Comparison of ENCODE assay signal across 9 cellular contexts in genomic region chr5:86979801-86980510, GRCh38.
A peak's percentile ranks its signal among the peaks of the same experiment; 100 is the strongest.
DNase-seq lines count a peak whose midpoint lies in the region; ATAC-seq, FAIRE-seq and TF ChIP-seq lines count a peak whose summit lies in the region.
"Had no signal": no experiment of that assay in that cellular context is flagged by ENCODE, and none has a peak within 500 bp of the region (broad histone marks: within the 10 kb centered on the region; RNA-seq: fewer than 3 reads in every experiment).

No MANE protein-coding gene starts in this region.

- FAIRE-seq in astrocyte (lab: Jason Lieb, UNC): peak; percentile 84
- FAIRE-seq: TTC549 had no signal

- H3K4me3 ChIP-seq in astrocyte (ENCODE audit: insufficient read depth, low read depth, low read length): no peak overlapping the region

- H3K4me3 Mint-ChIP-seq in Calu3 (ENCODE audit: low read depth, unreplicated experiment): peak overlapping the region; percentile 62
- no peak overlapping the region for H3K4me3 Mint-ChIP-seq in astrocyte (ENCODE audit: unreplicated experiment)
- H3K4me3 Mint-ChIP-seq in activated naive CD4-positive, alpha-beta T cell treated with anti-CD3 and anti-CD28 coated beads for 36 hours: no peak overlapping the region

- H3K9me3 Mint-ChIP-seq in Calu3 (ENCODE audit: low read depth, unreplicated experiment): no peaks in the 10 kb centered on the region
- peaks cover 1% of the 10 kb centered on the region for H3K9me3 Mint-ChIP-seq in astrocyte (ENCODE audit: unreplicated experiment)
- H3K9me3 Mint-ChIP-seq in activated naive CD4-positive, alpha-beta T cell treated with anti-CD3 and anti-CD28 coated beads for 36 hours: no peaks in the 10 kb centered on the region

- BruUV-seq in Calu3 (replicated peaks; lab: Mats Ljungman, UMichigan): no TSS peak

- TF ChIP-seq CTCF in Calu3 (IDR thresholded peaks at IDR 0.05; ENCODE audit: unreplicated experiment): no peak
- TF ChIP-seq CTCF in astrocyte (IDR thresholded peaks at IDR 0.05; ENCODE audit: insufficient read depth, low read depth, low read length): no peak

- peak; percentile 39 for DNase-seq in Calu3
- DNase-seq in astrocyte (ENCODE audit: low read depth): peak; percentile 77
- DNase-seq in lung microvascular endothelial cell (ENCODE audit: low read depth in 2 of 2): peak; percentile 71 to 82
- no peak for DNase-seq in NCI-H2029 (lab: John Stamatoyannopoulos, UW)
- DNase-seq in GOT3 (lab: John Stamatoyannopoulos, UW): no peak
- no peak for DNase-seq in DMS114 treated with DMSO at 0.1 percent for 48 hours (lab: John Stamatoyannopoulos, UW; ENCODE audit: unreplicated experiment)
- DNase-seq in activated naive CD4-positive, alpha-beta T cell treated with anti-CD3 and anti-CD28 coated beads for 36 hours: no peak

- CTCF ChIA-PET in Calu3 (lab: Charles Lee): interaction anchor here (0.8 to 1.6 kb wide), 3 partner anchors 9 to 477 kb away, joined by 3 to 4 read pairs (median 4); no protein-coding TSS in a partner anchor
- CTCF ChIA-PET in activated naive CD4-positive, alpha-beta T cell treated with anti-CD3 and anti-CD28 coated beads for 36 hours (lab: Charles Lee): no interaction called here

- H3K27ac Mint-ChIP-seq in Calu3 (ENCODE audit: unreplicated experiment) (peak overlapping the region; percentile 86), astrocyte (ENCODE audit: unreplicated experiment) (peak overlapping the region; percentile 72)
- H3K27ac Mint-ChIP-seq in activated naive CD4-positive, alpha-beta T cell treated with anti-CD3 and anti-CD28 coated beads for 36 hours: no peak overlapping the region

- H3K4me1 ChIP-seq in astrocyte (ENCODE audit: insufficient read depth, low read length): no peaks in the 10 kb centered on the region

- H3K27me3 ChIP-seq in astrocyte (ENCODE audit: insufficient read depth, low read length): no peaks in the 10 kb centered on the region

- no peaks in the 10 kb centered on the region for H3K36me3 ChIP-seq in astrocyte (ENCODE audit: insufficient read depth, low read length)

- peak overlapping the region; percentile 11 for H2AFZ ChIP-seq in astrocyte (ENCODE audit: low read depth, low read length)

- H3K79me2 ChIP-seq in astrocyte (ENCODE audit: insufficient read depth, low read length): no peaks in the 10 kb centered on the region

- peak overlapping the region; percentile 27 for H3K4me2 ChIP-seq in astrocyte (ENCODE audit: low read length)

- ATAC-seq in HG03442 (IDR thresholded peaks at IDR 0.05; ENCODE audit: unreplicated experiment): peak; percentile 80

- H3K4me1 Mint-ChIP-seq in Calu3 (ENCODE audit: low read depth, unreplicated experiment): peaks cover 61% of the 10 kb centered on the region
- H3K4me1 Mint-ChIP-seq in astrocyte (ENCODE audit: low read depth, unreplicated experiment): peaks cover 16% of the 10 kb centered on the region
- H3K4me1 Mint-ChIP-seq in activated naive CD4-positive, alpha-beta T cell treated with anti-CD3 and anti-CD28 coated beads for 36 hours (ENCODE audit: low read depth): no peaks in the 10 kb centered on the region

- H3K27ac ChIP-seq in astrocyte (ENCODE audit: low read depth, low read length): no peak overlapping the region

- peaks cover 8% of the 10 kb centered on the region for H3K36me3 Mint-ChIP-seq in Calu3 (ENCODE audit: insufficient read depth, unreplicated experiment)
- H3K36me3 Mint-ChIP-seq in astrocyte (ENCODE audit: low read depth, unreplicated experiment): no peaks in the 10 kb centered on the region
- H3K36me3 Mint-ChIP-seq in activated naive CD4-positive, alpha-beta T cell treated with anti-CD3 and anti-CD28 coated beads for 36 hours (ENCODE audit: low read depth): no peaks in the 10 kb centered on the region

- no peak overlapping the region for H3K9ac ChIP-seq in astrocyte (ENCODE audit: low read length)

- H4K20me1 ChIP-seq in astrocyte (ENCODE audit: insufficient read depth, low read length): no peaks in the 10 kb centered on the region

- intact Hi-C loops in Calu3 (cut with micrococcal nuclease; ENCODE audit: unreplicated experiment): no loop called here
- intact Hi-C loops in activated naive CD4-positive, alpha-beta T cell treated with anti-CD3 and anti-CD28 coated beads for 36 hours (cut with micrococcal nuclease): no loop called here

- H3K27me3 Mint-ChIP-seq in Calu3 (ENCODE audit: unreplicated experiment) (no peaks in the 10 kb centered on the region), astrocyte (ENCODE audit: low read depth, unreplicated experiment) (no peaks in the 10 kb centered on the region)
- peaks cover 6% of the 10 kb centered on the region for H3K27me3 Mint-ChIP-seq in activated naive CD4-positive, alpha-beta T cell treated with anti-CD3 and anti-CD28 coated beads for 36 hours (ENCODE audit: low read depth)

- no peaks in the 10 kb centered on the region for H3K9me3 ChIP-seq in astrocyte (ENCODE audit: insufficient read depth, low read depth, low read length)

Comparison
In these comparisons a context has a peak if more than half of its experiments do, and no peak if none do; other contexts are left out.
1. DNase-seq: peak in Calu3 (single experiment), astrocyte (single experiment) and lung microvascular endothelial cell (2 of 2); none in NCI-H2029 (single experiment), GOT3 (single experiment), DMS114 treated with DMSO at 0.1 percent for 48 hours (single experiment) and activated naive CD4-positive, alpha-beta T cell treated with anti-CD3 and anti-CD28 coated beads for 36 hours (single experiment).